12 cellular contexts compared by ENCODE assay signal in the genomic region with DNA sequence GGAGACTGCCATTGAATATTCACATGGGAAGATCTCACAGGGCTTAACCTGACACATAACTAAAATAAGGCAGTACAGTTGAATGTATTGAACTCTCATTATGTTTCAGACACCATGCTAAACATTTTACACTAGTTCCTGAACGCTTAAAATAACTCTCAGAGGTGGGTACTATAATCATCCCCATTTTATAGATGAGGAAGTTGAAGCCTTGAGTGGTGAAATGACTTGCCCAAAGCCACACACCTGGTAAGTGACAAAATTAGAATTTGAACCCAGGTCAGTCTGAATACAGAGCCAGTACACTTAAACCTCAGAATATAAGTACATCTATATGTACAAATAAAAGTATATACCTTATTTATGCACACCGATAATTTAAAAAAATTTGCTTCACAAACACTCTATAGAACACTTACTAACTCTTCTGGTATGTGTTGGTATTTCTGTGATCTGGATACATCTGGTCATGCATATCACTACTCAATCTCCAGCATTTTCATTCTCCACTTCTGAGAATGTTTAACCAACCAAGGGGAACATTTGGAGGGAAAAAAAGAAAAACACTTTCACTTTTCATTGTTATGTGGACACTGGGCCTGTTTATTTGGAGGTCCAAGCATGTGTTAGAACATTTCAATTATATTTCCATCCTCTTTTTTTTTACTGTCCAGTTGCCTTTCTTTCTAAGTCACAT.
DNase-seq lines count a peak whose midpoint lies in the region; ATAC-seq lines count a peak whose summit lies in the region.
"Had no signal": no experiment of that assay in that cellular context is flagged by ENCODE, and none has a peak within 500 bp of the region (broad histone marks: within the 10 kb centered on the region; RNA-seq: fewer than 3 reads in every experiment).

No MANE protein-coding gene starts in this region.

- peak overlapping the region; percentile 1 for H3K4me3 Mint-ChIP-seq in activated naive CD8-positive, alpha-beta T cell
- H3K4me3 Mint-ChIP-seq in memory B cell, result no peak overlapping the region

- H3K27me3 Mint-ChIP-seq in activated naive CD8-positive, alpha-beta T cell, result no peaks in the 10 kb centered on the region
- H3K27me3 Mint-ChIP-seq in memory B cell, result no peaks in the 10 kb centered on the region

- H3K4me1 Mint-ChIP-seq in activated naive CD8-positive, alpha-beta T cell (ENCODE audit: low read depth), result peaks cover 64% of the 10 kb centered on the region
- peaks cover 44% of the 10 kb centered on the region for H3K4me1 Mint-ChIP-seq in memory B cell

- peak; percentile 72 for DNase-seq in EL
- no peak for DNase-seq in memory B cell (ENCODE audit: low spot score in 2 of 2)
- DNase-seq in NCI-H146 (lab: John Stamatoyannopoulos, UW), result no peak
- DNase-seq in activated T-cell treated with anti-CD3 and anti-CD28 coated beads, Interleukin-2, amount 50 U/mL, for 48 hours, result no peak
- DNase-seq: activated CD8-positive, alpha-beta memory T cell treated with anti-CD3 and anti-CD28 coated beads, Interleukin-2, amount 50 U/mL, for 4 hours; foreskin melanocyte; NCI-H446 treated with DMSO at 0.1 percent for 48 hours; substantia nigra had no signal

- H3K36me3 Mint-ChIP-seq in activated naive CD8-positive, alpha-beta T cell, result no peaks in the 10 kb centered on the region
- H3K36me3 Mint-ChIP-seq in memory B cell, result peaks cover 2% of the 10 kb centered on the region

- H3K27ac Mint-ChIP-seq in activated naive CD8-positive, alpha-beta T cell, result peak overlapping the region; percentile 75
- H3K27ac Mint-ChIP-seq in memory B cell, result peak overlapping the region; percentile 87

- ATAC-seq in HG03103 (IDR thresholded peaks at IDR 0.05; ENCODE audit: low read depth, unreplicated experiment) (peak; percentile 46), memory B cell (ENCODE audit: low read depth) (peak; percentile 9), HG03342 (IDR thresholded peaks at IDR 0.05; ENCODE audit: unreplicated experiment) (no peak), GM18517 (IDR thresholded peaks at IDR 0.05; ENCODE audit: unreplicated experiment) (no peak)

- H3K9me3 Mint-ChIP-seq in activated naive CD8-positive, alpha-beta T cell (ENCODE audit: low read depth), result no peaks in the 10 kb centered on the region
- no peaks in the 10 kb centered on the region for H3K9me3 Mint-ChIP-seq in memory B cell

Comparison
In these comparisons a context has a peak if more than half of its experiments do, and no peak if none do; other contexts are left out.
1. ATAC-seq: peak in HG03103 (single experiment) and memory B cell (single experiment); none in HG03342 (single experiment) and GM18517 (single experiment).